In genomic region chr1:60872690-60873089, GRCh38 we compare ENCODE assay signal across 23 cellular contexts.
"Had no signal": no experiment of that assay in that cellular context is flagged by ENCODE, and none has a peak within 500 bp of the region (broad histone marks: within the 10 kb centered on the region; RNA-seq: fewer than 3 reads in every experiment).

No MANE protein-coding gene starts in this region.

- H3K27me3 Mint-ChIP-seq: activated B cell treated with CpG ODN at 0.5 μM for 24 hours; activated naive CD8-positive, alpha-beta T cell had no signal

- H3K9me3 Mint-ChIP-seq: activated B cell treated with CpG ODN at 0.5 μM for 24 hours; activated CD4-positive, alpha-beta memory T cell treated with anti-CD3 and anti-CD28 coated beads for 36 hours; activated CD4-positive, alpha-beta T cell treated with anti-CD3 and anti-CD28 coated beads, Interleukin-2, amount 10 ng/mL, durations not matched to agents 24 days and 14 days; activated naive CD4-positive, alpha-beta T cell treated with anti-CD3 and anti-CD28 coated beads for 36 hours; activated T-helper 17 cell treated with anti-CD3 and anti-CD28 coated beads, Interleukin-2, amount 50 U/mL, for 72 hours; T-cell had no signal

- DNase-seq: activated B cell treated with CpG ODN at 0.5 μM for 24 hours; activated CD4-positive, alpha-beta memory T cell treated with anti-CD3 and anti-CD28 coated beads for 36 hours; activated CD4-positive, alpha-beta T cell treated with anti-CD3 and anti-CD28 coated beads for 1 hour; activated CD4-positive, alpha-beta T cell treated with anti-CD3 and anti-CD28 coated beads, Interleukin-2, amount 10 ng/mL, durations not matched to agents 24 days and 14 days; activated gamma-delta T cell; activated naive CD4-positive, alpha-beta T cell treated with anti-CD3 and anti-CD28 coated beads for 36 hours; activated T-cell treated with anti-CD3 and anti-CD28 coated beads for 4 hours; activated T-cell treated with anti-CD3 and anti-CD28 coated beads, Interleukin-2, amount 50 U/mL, for 48 hours; amygdala; brain microvascular endothelial cell; cerebellar nuclear complex; KG1; NCI-H1048; NCI-H1930; NCI-H345; NCI-H82; T-cell; T-helper 2 cell; T1000 had no signal

- H3K4me3 ChIP-seq: SK-N-MC had no signal

- H3K4me1 Mint-ChIP-seq: activated B cell treated with CpG ODN at 0.5 μM for 24 hours; activated CD4-positive, alpha-beta T cell treated with anti-CD3 and anti-CD28 coated beads, Interleukin-2, amount 10 ng/mL, durations not matched to agents 24 days and 14 days; activated T-helper 17 cell treated with anti-CD3 and anti-CD28 coated beads, Interleukin-2, amount 50 U/mL, for 72 hours; T-cell had no signal

- H3K27ac Mint-ChIP-seq: activated B cell treated with CpG ODN at 0.5 μM for 24 hours; activated CD4-positive, alpha-beta memory T cell treated with anti-CD3 and anti-CD28 coated beads for 36 hours; activated CD4-positive, alpha-beta T cell treated with anti-CD3 and anti-CD28 coated beads, Interleukin-2, amount 10 ng/mL, durations not matched to agents 24 days and 14 days; activated naive CD4-positive, alpha-beta T cell treated with anti-CD3 and anti-CD28 coated beads for 36 hours; activated naive CD8-positive, alpha-beta T cell; activated T-helper 17 cell treated with anti-CD3 and anti-CD28 coated beads, Interleukin-2, amount 50 U/mL, for 72 hours; T-cell had no signal

- ATAC-seq: activated T-helper 17 cell treated with anti-CD3 and anti-CD28 coated beads, Interleukin-2, amount 50 U/mL, for 72 hours; Right ventricle myocardium inferior; T-cell had no signal

- H3K4me3 Mint-ChIP-seq: activated B cell treated with CpG ODN at 0.5 μM for 24 hours; activated CD4-positive, alpha-beta memory T cell treated with anti-CD3 and anti-CD28 coated beads for 36 hours; activated CD4-positive, alpha-beta T cell treated with anti-CD3 and anti-CD28 coated beads, Interleukin-2, amount 10 ng/mL, durations not matched to agents 24 days and 14 days; activated naive CD4-positive, alpha-beta T cell treated with anti-CD3 and anti-CD28 coated beads for 36 hours; activated naive CD8-positive, alpha-beta T cell; activated T-helper 17 cell treated with anti-CD3 and anti-CD28 coated beads, Interleukin-2, amount 50 U/mL, for 72 hours; T-cell had no signal
